Comparison of ENCODE assay signal across 1 cellular context in genomic region chr12:79691299-79692248, GRCh38.
A peak's percentile ranks its signal among the peaks of the same experiment; 100 is the strongest.
TF ChIP-seq lines count a peak whose summit lies in the region.

No MANE protein-coding gene starts in this region.

TF ChIP-seq in IMR-90, 13 proteins besides CTCF, POLR2A, EP300 and RAD21 (continued from another document):
- no peak for TF ChIP-seq ELK1 (IDR thresholded peaks at IDR 0.05; ENCODE audit: borderline replicate concordance, low read depth, low read length)
- peak; percentile 78 for TF ChIP-seq MAFK (IDR thresholded peaks at IDR 0.05; ENCODE audit: low read depth, low read length)
- no peak for TF ChIP-seq CHD1 (IDR thresholded peaks at IDR 0.05; ENCODE audit: low read depth, low read length)
- peak; percentile 76 for TF ChIP-seq NFE2L2 (IDR thresholded peaks at IDR 0.05; ENCODE audit: low read depth, low read length)
- TF ChIP-seq RFX5 (IDR thresholded peaks at IDR 0.05; ENCODE audit: low read depth, low read length): no peak
- TF ChIP-seq BHLHE40 (IDR thresholded peaks at IDR 0.05; ENCODE audit: low read depth, low read length): peak; percentile 32
- TF ChIP-seq MXI1 (IDR thresholded peaks at IDR 0.05; ENCODE audit: borderline replicate concordance, low read depth, low read length): peak; percentile 76; the same call in 1 of the 2 replicates
- peak; percentile 44 for TF ChIP-seq CEBPB (IDR thresholded peaks at IDR 0.05; ENCODE audit: low read depth, low read length)
